Comparison of ENCODE assay signal across 2 cellular contexts in the genomic region with DNA sequence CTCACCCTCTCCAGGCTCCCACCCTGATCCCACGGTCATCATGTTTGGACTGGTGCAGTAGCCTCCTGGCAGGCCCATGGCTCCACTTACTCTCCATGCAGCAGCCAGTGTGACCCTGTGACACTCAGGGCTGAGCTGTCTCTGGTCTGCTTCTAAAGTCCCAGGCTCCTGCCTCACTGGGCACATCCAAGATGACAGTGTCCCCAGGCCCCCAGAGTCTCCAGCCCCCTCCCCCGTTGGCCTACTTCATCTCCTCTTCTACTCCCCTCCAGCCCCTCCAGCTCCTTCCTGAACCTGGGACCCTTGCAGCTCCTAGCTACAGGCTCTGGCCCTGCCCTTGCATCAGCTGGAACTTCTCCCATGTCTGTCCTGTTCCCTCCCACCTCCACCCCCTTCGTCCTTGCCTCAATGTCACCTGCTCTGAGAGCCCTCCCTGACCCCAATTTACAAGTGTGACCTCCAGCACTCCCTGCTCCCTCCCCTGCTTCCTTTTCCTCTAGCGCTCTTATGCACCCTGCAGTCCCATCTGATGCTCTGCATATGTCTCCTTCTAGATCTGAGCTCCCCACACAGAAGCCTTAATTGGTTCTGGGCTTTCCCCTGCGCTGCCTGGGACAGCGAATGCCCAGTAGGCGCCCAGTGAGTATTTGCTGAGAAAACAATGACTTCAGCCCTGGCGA.
TF ChIP-seq lines count a peak whose summit lies in the region.

No MANE protein-coding gene starts in this region.

TF ChIP-seq in HEK293, 187 proteins besides CTCF, POLR2A, EP300 and RAD21:
- TF ChIP-seq ZNF529 (tag by site-specific recombination; IDR thresholded peaks at IDR 0.05; ENCODE audit: insufficient replicate concordance) (no peak), ZIC2 (tag by site-specific recombination; IDR thresholded peaks at IDR 0.05) (peak; percentile 50)

TF ChIP-seq in H1, 55 proteins besides CTCF, POLR2A, EP300 and RAD21 (continued from another document):
- TF ChIP-seq RNF2 (IDR thresholded peaks at IDR 0.05; ENCODE audit: borderline replicate concordance, low read depth, low read length, missing control alignments, poor library complexity, severe bottlenecking) (no peak), GTF2F1 (IDR thresholded peaks at IDR 0.05; ENCODE audit: borderline replicate concordance, low read depth, low read length) (no peak), HDAC6 (IDR thresholded peaks at IDR 0.05; ENCODE audit: low read depth, low read length) (no peak), BRCA1 (IDR thresholded peaks at IDR 0.05; ENCODE audit: low read depth, low read length) (no peak), PHF8 (conservative IDR thresholded peaks at IDR 0.05; ENCODE audit: low read depth, low read length) (no peak), TCF12 (IDR thresholded peaks at IDR 0.05; ENCODE audit: low read depth, low read length) (no peak), JUN (IDR thresholded peaks at IDR 0.05; ENCODE audit: low read depth, low read length) (no peak), SIX5 (IDR thresholded peaks at IDR 0.05; ENCODE audit: low read depth, low read length) (no peak), SRF (IDR thresholded peaks at IDR 0.05; ENCODE audit: low read depth, low read length) (no peak), MAFK (IDR thresholded peaks at IDR 0.05; ENCODE audit: low read depth, low read length) (no peak), CBX5 (IDR thresholded peaks at IDR 0.05; ENCODE audit: low read depth, low read length) (no peak), RFX5 (IDR thresholded peaks at IDR 0.05; ENCODE audit: borderline replicate concordance, low read depth, low read length) (no peak), YY1 (IDR thresholded peaks at IDR 0.05; ENCODE audit: low read depth, low read length) (no peak), SIRT6 (IDR thresholded peaks at IDR 0.05; ENCODE audit: low read length) (no peak), JUND (IDR thresholded peaks at IDR 0.05; ENCODE audit: low read length) (no peak)
- TF ChIP-seq, protein P1, sequence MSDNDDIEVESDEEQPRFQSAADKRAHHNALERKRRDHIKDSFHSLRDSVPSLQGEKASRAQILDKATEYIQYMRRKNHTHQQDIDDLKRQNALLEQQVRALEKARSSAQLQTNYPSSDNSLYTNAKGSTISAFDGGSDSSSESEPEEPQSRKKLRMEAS (IDR thresholded peaks at IDR 0.05) = no peak
- TF ChIP-seq, protein P2, sequence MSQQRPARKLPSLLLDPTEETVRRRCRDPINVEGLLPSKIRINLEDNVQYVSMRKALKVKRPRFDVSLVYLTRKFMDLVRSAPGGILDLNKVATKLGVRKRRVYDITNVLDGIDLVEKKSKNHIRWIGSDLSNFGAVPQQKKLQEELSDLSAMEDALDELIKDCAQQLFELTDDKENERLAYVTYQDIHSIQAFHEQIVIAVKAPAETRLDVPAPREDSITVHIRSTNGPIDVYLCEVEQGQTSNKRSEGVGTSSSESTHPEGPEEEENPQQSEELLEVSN (IDR thresholded peaks at IDR 0.05) = no peak
